Comparison of ENCODE assay signal across 8 cellular contexts in genomic region chr14:50542941-50543418, GRCh38. TPM values are rescaled to one million over a fixed set of nuclear protein-coding genes. Genes with fewer than 3 reads are reported as not detected.
DNase-seq lines count a peak whose midpoint lies in the region; ATAC-seq and TF ChIP-seq lines count a peak whose summit lies in the region.

No MANE protein-coding gene starts in this region.

- H3K9me3 Mint-ChIP-seq in activated B cell treated with CpG ODN at 0.5 μM for 24 hours (no peaks in the 10 kb centered on the region), progenitor cell of endocrine pancreas (ENCODE audit: low read depth) (peaks cover 4% of the 10 kb centered on the region)

- ATAC-seq in Right ventricle myocardium superior (ENCODE audit: poor library complexity) (peak; percentile 67), HG02642 (IDR thresholded peaks at IDR 0.05; ENCODE audit: poor library complexity, unreplicated experiment) (peak; percentile 71), activated B cell treated with CpG ODN at 0.5 μM for 24 hours (ENCODE audit: low read depth) (peak; percentile 71)

- H3K4me1 Mint-ChIP-seq in activated B cell treated with CpG ODN at 0.5 μM for 24 hours (peaks cover 8% of the 10 kb centered on the region), progenitor cell of endocrine pancreas (ENCODE audit: low read depth) (no peaks in the 10 kb centered on the region)

- H3K27me3 Mint-ChIP-seq in activated B cell treated with CpG ODN at 0.5 μM for 24 hours (no peaks in the 10 kb centered on the region), progenitor cell of endocrine pancreas (peaks cover 5% of the 10 kb centered on the region)

- H3K36me3 Mint-ChIP-seq in activated B cell treated with CpG ODN at 0.5 μM for 24 hours (ENCODE audit: low read depth) (no peaks in the 10 kb centered on the region), progenitor cell of endocrine pancreas (ENCODE audit: insufficient read depth) (peaks cover 2% of the 10 kb centered on the region)

- TF ChIP-seq CTCF in activated B cell treated with CpG ODN at 0.5 μM for 24 hours (IDR thresholded peaks at IDR 0.05) (no peak), fibroblast of the aortic adventitia (IDR thresholded peaks at IDR 0.05; ENCODE audit: insufficient read depth, low read length) (peak; percentile 61), progenitor cell of endocrine pancreas (IDR thresholded peaks at IDR 0.05; ENCODE audit: unreplicated experiment) (peak; percentile 69)

- H3K27ac Mint-ChIP-seq in activated B cell treated with CpG ODN at 0.5 μM for 24 hours: no peak overlapping the region
- no peak overlapping the region for H3K27ac Mint-ChIP-seq in progenitor cell of endocrine pancreas

- DNase-seq in Right ventricle myocardium superior (no peak), cardiac septum (ENCODE audit: low spot score) (no peak), NCI-H2171 (lab: John Stamatoyannopoulos, UW) (peak; percentile 58), activated B cell treated with CpG ODN at 0.5 μM for 24 hours (no peak), fibroblast of the aortic adventitia (ENCODE audit: low read depth) (peak; percentile 69), progenitor cell of endocrine pancreas (ENCODE audit: low spot score, unreplicated experiment) (no peak), GM19240 (ENCODE audit: insufficient read length, low spot score) (no peak)

- POLR2A ChIA-PET in activated B cell treated with CpG ODN at 0.5 μM for 24 hours (lab: Charles Lee): interaction anchor here (0.6 kb wide), 1 partner anchor 230 kb away, joined by 5 read pairs; no protein-coding TSS in a partner anchor

- intact Hi-C loops in Right ventricle myocardium superior (cut with DNase I): no loop called here
- intact Hi-C loops in cardiac septum (cut with DNase I): no loop called here
- intact Hi-C loops in activated B cell treated with CpG ODN at 0.5 μM for 24 hours (cut with micrococcal nuclease): loop anchor here (1.0 kb wide), 3 partner anchors 171 to 317 kb away; no protein-coding TSS in a partner anchor

- no peak overlapping the region for H3K4me3 Mint-ChIP-seq in activated B cell treated with CpG ODN at 0.5 μM for 24 hours
- no peak overlapping the region for H3K4me3 Mint-ChIP-seq in progenitor cell of endocrine pancreas (ENCODE audit: low read depth)

- H3K4me3 ChIP-seq in fibroblast of the aortic adventitia (ENCODE audit: low read depth, low read length): no peak overlapping the region

- CTCF ChIA-PET in activated B cell treated with CpG ODN at 0.5 μM for 24 hours (lab: Charles Lee): interaction anchor here (0.5 to 1.6 kb wide), 13 partner anchors 10 to 318 kb away, joined by 3 to 11 read pairs (median 3); partner anchors contain the start of gene ATL1

RNA-seq across cellular contexts. Expression of gene MAP4K5, which starts 10.6 kb away (rescaled TPM):
- total RNA-seq in Right ventricle myocardium superior (13.9 TPM), cardiac septum (19.1 TPM), activated B cell treated with CpG ODN at 0.5 μM for 24 hours (32.5 and 34.1 TPM in 2 replicates), fibroblast of the aortic adventitia (ENCODE audit: low replicate concordance) (92.1 and 101 TPM in 2 replicates), progenitor cell of endocrine pancreas (73.0 and 74.1 TPM in 2 replicates)

RNA-seq across cellular contexts. Expression of gene ATL1, which starts 17.0 kb away (rescaled TPM):
- 0.89 TPM for total RNA-seq in Right ventricle myocardium superior
- 1.5 TPM for total RNA-seq in cardiac septum
- 0.49 and 1.4 TPM in 2 replicates for total RNA-seq in activated B cell treated with CpG ODN at 0.5 μM for 24 hours
- total RNA-seq in fibroblast of the aortic adventitia (ENCODE audit: low replicate concordance): 5.2 and 10.7 TPM in 2 replicates
- 6.8 and 6.9 TPM in 2 replicates for total RNA-seq in progenitor cell of endocrine pancreas

Comparison
In these comparisons a context has a peak if more than half of its experiments do, and no peak if none do; other contexts are left out.
1. DNase-seq: peak in NCI-H2171 (single experiment) and fibroblast of the aortic adventitia (single experiment); none in Right ventricle myocardium superior (single experiment), cardiac septum (single experiment), activated B cell treated with CpG ODN at 0.5 μM for 24 hours (single experiment), progenitor cell of endocrine pancreas (single experiment) and GM19240 (single experiment).
2. Peak in every context shown above with its lines, with median percentiles within 50 percentile points of each other: ATAC-seq.